Comparison of ENCODE assay signal across 1 cellular context in genomic region chr22:19432092-19432844, GRCh38.
TF ChIP-seq lines count a peak whose summit lies in the region.

Gene MRPL40 (plus strand): TSS chr22:19432545. CDS start chr22:19432555, 10 bp downstream.

TF ChIP-seq in K562, 482 proteins besides CTCF, POLR2A, EP300 and RAD21 (continued from another document and continues in another):
- TF ChIP-seq MLLT1 (IDR thresholded peaks at IDR 0.05) (no peak), ELF1 (tag; IDR thresholded peaks at IDR 0.05) (no peak), ZHX1 (conservative IDR thresholded peaks at IDR 0.05; ENCODE audit: low read length) (peak; percentile 96), DIDO1 (tag; IDR thresholded peaks at IDR 0.05; ENCODE audit: low read depth) (peak; percentile 99), CEBPG (CRISPR knock-in tag; IDR thresholded peaks at IDR 0.05) (no peak), CEBPG (tag; conservative IDR thresholded peaks at IDR 0.05 in 1 of 2, IDR thresholded peaks at IDR 0.05 in 1 of 2) (no peak; a peak in 1 of 4 replicates), ZZZ3 (IDR thresholded peaks at IDR 0.05) (no peak), MLX (CRISPR knock-in tag; conservative IDR thresholded peaks at IDR 0.05) (peak; percentile 92 to 95), CTCFL (IDR thresholded peaks at IDR 0.05; ENCODE audit: borderline replicate concordance, insufficient read depth, low read depth, low read length, poor library complexity, severe bottlenecking) (no peak), MCM2 (IDR thresholded peaks at IDR 0.05; ENCODE audit: low read depth) (no peak), HNRNPUL1 (IDR thresholded peaks at IDR 0.05; ENCODE audit: low read length) (no peak), ELF2 (CRISPR knock-in tag; IDR thresholded peaks at IDR 0.05) (peak; percentile 97), MYC (IDR thresholded peaks at IDR 0.05; ENCODE audit: low read depth, low read length) (peak; percentile 100), MYC (CRISPR knock-in tag; IDR thresholded peaks at IDR 0.05; ENCODE audit: borderline replicate concordance, low read depth) (peak; percentile 100), HNRNPH1 (optimal IDR thresholded peaks at IDR 0.05; ENCODE audit: low read depth, low read length) (no peak), NBN (IDR thresholded peaks at IDR 0.05; ENCODE audit: low read depth) (no peak), TCF7L2 (IDR thresholded peaks at IDR 0.05; ENCODE audit: low read depth, low read length) (peak; percentile 27), ZNF384 (IDR thresholded peaks at IDR 0.05; ENCODE audit: low read depth, low read length) (peak; percentile 93), POLR2AphosphoS2 (IDR thresholded peaks at IDR 0.05; ENCODE audit: low read length) (peak; percentile 99), NONO (IDR thresholded peaks at IDR 0.05; ENCODE audit: low read depth in 2 of 2, low read length in 1 of 2) (peak in 1 of 2 experiments; percentile 96; a peak in 2 of 4 replicates), ATF1 (CRISPR knock-in tag; IDR thresholded peaks at IDR 0.05) (no peak), ATF1 (tag; IDR thresholded peaks at IDR 0.05) (peak; percentile 99), NCOA4 (IDR thresholded peaks at IDR 0.05; ENCODE audit: partially characterized antibody) (no peak), TSHZ1 (CRISPR knock-in tag; IDR thresholded peaks at IDR 0.05) (peak; percentile 76), BHLHE40 (IDR thresholded peaks at IDR 0.05; ENCODE audit: low read length) (peak; percentile 94), ZBTB17 (CRISPR knock-in tag; IDR thresholded peaks at IDR 0.05) (peak; percentile 93; the same call in 1 of the 2 replicates), ZBTB1 (CRISPR knock-in tag; IDR thresholded peaks at IDR 0.05; ENCODE audit: borderline replicate concordance, low read depth) (no peak), MCM3 (IDR thresholded peaks at IDR 0.05) (no peak), DDX20 (tag; IDR thresholded peaks at IDR 0.05; ENCODE audit: low read depth) (no peak), POLR3A (IDR thresholded peaks at IDR 0.05; ENCODE audit: borderline replicate concordance, extremely low read depth, insufficient read depth, insufficient read length) (no peak), GATAD2A (IDR thresholded peaks at IDR 0.05) (no peak), CHAMP1 (IDR thresholded peaks at IDR 0.05) (no peak), ZNF431 (CRISPR knock-in tag; IDR thresholded peaks at IDR 0.05) (no peak), PPARD (CRISPR knock-in tag; IDR thresholded peaks at IDR 0.05) (no peak), ZNF780A (CRISPR knock-in tag; IDR thresholded peaks at IDR 0.05) (no peak), PHF20 (IDR thresholded peaks at IDR 0.05; ENCODE audit: partially characterized antibody) (no peak), DMBX1 (CRISPR knock-in tag; IDR thresholded peaks at IDR 0.05; ENCODE audit: borderline replicate concordance) (peak; percentile 92), DNMT1 (IDR thresholded peaks at IDR 0.05) (no peak), SREBF1 (IDR thresholded peaks at IDR 0.05; ENCODE audit: borderline replicate concordance, low read depth, low read length) (peak; percentile 96), SP2 (IDR thresholded peaks at IDR 0.05; ENCODE audit: extremely low read depth, low read depth, low read length, poor library complexity, severe bottlenecking) (peak; percentile 46), RBM39 (optimal IDR thresholded peaks at IDR 0.05; ENCODE audit: low read depth, low read length) (no peak), MYBL2 (IDR thresholded peaks at IDR 0.05; ENCODE audit: low read depth) (no peak), MYBL2 (CRISPR knock-in tag; IDR thresholded peaks at IDR 0.05; ENCODE audit: borderline replicate concordance) (no peak), ESRRA (IDR thresholded peaks at IDR 0.05; ENCODE audit: borderline replicate concordance, low read depth) (no peak), BRD4 (IDR thresholded peaks at IDR 0.05) (peak; percentile 99), ZNF146 (CRISPR knock-in tag; IDR thresholded peaks at IDR 0.05; ENCODE audit: unreplicated experiment) (no peak), FOXJ2 (tag; IDR thresholded peaks at IDR 0.05) (no peak), KLF10 (CRISPR knock-in tag; IDR thresholded peaks at IDR 0.05) (no peak), SAFB2 (IDR thresholded peaks at IDR 0.05; ENCODE audit: borderline replicate concordance, low read depth, low read length, severe bottlenecking) (peak; percentile 98), NCOA6 (IDR thresholded peaks at IDR 0.05) (no peak), ZC3H11A (IDR thresholded peaks at IDR 0.05; ENCODE audit: low read depth, low read length) (peak; percentile 100), SAFB (IDR thresholded peaks at IDR 0.05; ENCODE audit: borderline replicate concordance, low read depth, low read length) (peak; percentile 99), GTF2B (IDR thresholded peaks at IDR 0.05; ENCODE audit: extremely low read depth, insufficient read length) (no peak), E2F6 (IDR thresholded peaks at IDR 0.05; ENCODE audit: borderline replicate concordance in 1 of 2, extremely low read depth in 1 of 2, insufficient read depth in 1 of 2, insufficient read length in 1 of 2, low read depth in 1 of 2, low read length in 1 of 2, poor library complexity in 1 of 2, severe bottlenecking in 1 of 2) (peak; percentile 96), ZBTB12 (CRISPR knock-in tag; IDR thresholded peaks at IDR 0.05) (peak; percentile 97), LEF1 (IDR thresholded peaks at IDR 0.05) (no peak)
